In the genomic region with DNA sequence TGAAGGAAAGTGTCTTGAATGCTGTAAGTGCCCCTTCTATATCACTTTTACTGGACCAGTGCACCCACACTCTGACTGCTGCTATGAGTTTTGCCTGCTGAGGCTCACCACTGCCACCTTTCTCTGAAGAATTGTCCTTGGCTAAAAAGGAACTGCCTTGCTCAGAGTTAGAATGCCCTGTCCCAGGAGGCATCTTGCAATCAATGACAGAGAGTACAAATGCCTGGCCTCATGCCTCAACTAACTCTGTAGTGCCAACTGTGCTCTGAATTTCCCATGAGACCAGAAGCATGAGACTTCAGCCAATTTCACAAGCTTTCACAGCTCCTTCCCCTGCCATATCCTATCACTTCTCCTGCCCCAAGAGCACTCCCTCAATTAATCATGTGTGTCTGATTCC, we compare ENCODE assay signal across 14 cellular contexts.
A peak's percentile ranks its signal among the peaks of the same experiment; 100 is the strongest.
DNase-seq lines count a peak whose midpoint lies in the region; ATAC-seq and TF ChIP-seq lines count a peak whose summit lies in the region.
"Had no signal": no experiment of that assay in that cellular context is flagged by ENCODE, and none has a peak within 500 bp of the region (broad histone marks: within the 10 kb centered on the region; RNA-seq: fewer than 3 reads in every experiment).

No MANE protein-coding gene starts in this region.

- no peak overlapping the region for H3K14ac ChIP-seq in neuronal stem cell (ENCODE audit: low read length)

- no peak overlapping the region for H2BK120ac ChIP-seq in neuronal stem cell (ENCODE audit: low read depth, low read length)

- intact Hi-C loops in adrenal gland (cut with DNase I) = no loop called here
- intact Hi-C loops in left cardiac atrium (cut with DNase I) = loop anchor here in 1 of 2 donors (5.0 kb wide), 1 partner anchor 504 kb away; no protein-coding TSS in a partner anchor
- intact Hi-C loops in thyroid gland (cut with DNase I) = no loop called here

- H2AFZ ChIP-seq in neuronal stem cell (ENCODE audit: low read length) = no peak overlapping the region

- H3K27me3 ChIP-seq in adrenal gland (no peaks in the 10 kb centered on the region), thyroid gland (no peaks in the 10 kb centered on the region), neuronal stem cell (ENCODE audit: control insufficient read depth in 3 of 3, insufficient read depth in 3 of 3, low read depth in 1 of 3, low read length in 3 of 3) (no peaks in the 10 kb centered on the region)

- no peak for TF ChIP-seq POLR2A in adrenal gland (IDR thresholded peaks at IDR 0.05)
- TF ChIP-seq POLR2A in thyroid gland (IDR thresholded peaks at IDR 0.05) = no peak

- H3K9ac ChIP-seq in neuronal stem cell (ENCODE audit: low read depth, low read length, poor library complexity) = no peak overlapping the region

- H4K91ac ChIP-seq in neuronal stem cell (ENCODE audit: low read depth, low read length, poor library complexity) = no peak overlapping the region

- H4K8ac ChIP-seq in neuronal stem cell (ENCODE audit: low read depth, low read length) = no peak overlapping the region

- no peak overlapping the region for H3K27ac ChIP-seq in adrenal gland
- H3K27ac ChIP-seq in thyroid gland = no peak overlapping the region
- H3K27ac ChIP-seq in neuronal stem cell (replicated peaks; ENCODE audit: low read length) = no peak overlapping the region

- H3K4me2 ChIP-seq in neuronal stem cell (ENCODE audit: insufficient read depth, low read length, poor library complexity, severe bottlenecking) = no peak overlapping the region

- H2BK12ac ChIP-seq in neuronal stem cell (ENCODE audit: low read length) = no peak overlapping the region

- DNase-seq in DMS 273 (lab: John Stamatoyannopoulos, UW; ENCODE audit: unreplicated experiment) (peak; percentile 30), DMS 273 treated with DMSO at 0.1 percent for 48 hours (lab: John Stamatoyannopoulos, UW) (no peak), adrenal gland (peak in 4 of 7 donors; percentile 12 to 53 (median 26)), left cardiac atrium (peak; percentile 35), thyroid gland (peak; percentile 46 to 66), neuronal stem cell (ENCODE audit: low spot score) (no peak), LoVo (ENCODE audit: low spot score) (no peak)
- DNase-seq in activated T-cell treated with anti-CD3 and anti-CD28 coated beads, Interleukin-2, amount 50 U/mL, for 24 hours = no peak
- DNase-seq: 8988T; activated naive CD4-positive, alpha-beta T cell treated with Interleukin-2 at 50 U/mL for 16 hours; islet precursor cell; KG1; natural killer cell; T-helper 2 cell had no signal

- H3K18ac ChIP-seq in neuronal stem cell (ENCODE audit: low read length) = no peak overlapping the region

- no peaks in the 10 kb centered on the region for H3K4me1 Mint-ChIP-seq in activated T-cell treated with anti-CD3 and anti-CD28 coated beads, Interleukin-2, amount 50 U/mL, for 24 hours (ENCODE audit: low read depth)
- H3K4me1 Mint-ChIP-seq: natural killer cell had no signal

- no peak overlapping the region for H3K27ac Mint-ChIP-seq in activated T-cell treated with anti-CD3 and anti-CD28 coated beads, Interleukin-2, amount 50 U/mL, for 24 hours
- H3K27ac Mint-ChIP-seq: natural killer cell had no signal

- H3K36me3 ChIP-seq in adrenal gland (replicated peaks in 1 of 2) = no peaks in the 10 kb centered on the region
- H3K36me3 ChIP-seq in thyroid gland = no peaks in the 10 kb centered on the region
- H3K36me3 ChIP-seq in neuronal stem cell (replicated peaks in 1 of 2; ENCODE audit: control insufficient read depth in 2 of 2, insufficient read depth in 2 of 2, low read length in 2 of 2) = no peaks in the 10 kb centered on the region

- H2BK15ac ChIP-seq in neuronal stem cell (ENCODE audit: low read length) = no peak overlapping the region

- H3K4me1 ChIP-seq in adrenal gland (replicated peaks in 1 of 2) (no peaks in the 10 kb centered on the region), thyroid gland (peaks cover 0 to 5% of the 10 kb centered on the region in 2 donors), neuronal stem cell (ENCODE audit: control insufficient read depth in 2 of 2, insufficient read depth in 1 of 2, low read depth in 1 of 2, low read length in 2 of 2) (no peaks in the 10 kb centered on the region)

- TF ChIP-seq CTCF in adrenal gland (IDR thresholded peaks at IDR 0.05) (no peak), thyroid gland (IDR thresholded peaks at IDR 0.05) (peak in 3 of 6 experiments; percentile 14 to 35 (median 23))

- no peak overlapping the region for H2AK5ac ChIP-seq in neuronal stem cell (ENCODE audit: low read depth, low read length)

- no peaks in the 10 kb centered on the region for H3K9me3 ChIP-seq in adrenal gland (replicated peaks in 1 of 3)
- no peaks in the 10 kb centered on the region for H3K9me3 ChIP-seq in thyroid gland
- peaks cover 0 to 26% of the 10 kb centered on the region in 2 donors for H3K9me3 ChIP-seq in neuronal stem cell (replicated peaks in 1 of 2; ENCODE audit: control insufficient read depth in 2 of 2, insufficient read depth in 1 of 2, low read depth in 1 of 2, low read length in 2 of 2)

- H3K23ac ChIP-seq in neuronal stem cell (ENCODE audit: low read depth, low read length, poor library complexity) = no peak overlapping the region

- H3K4me3 ChIP-seq in adrenal gland = no peak overlapping the region
- H3K4me3 ChIP-seq in thyroid gland (replicated peaks in 1 of 3) = no peak overlapping the region
- H3K4me3 ChIP-seq in neuronal stem cell (ENCODE audit: low read length in 2 of 2) = no peak overlapping the region

- no peak overlapping the region for H3K4ac ChIP-seq in neuronal stem cell (ENCODE audit: low read length)

- peak; percentile 83 to 99 for ATAC-seq in left cardiac atrium
- ATAC-seq: natural killer cell had no signal

- H3K9me3 Mint-ChIP-seq in activated T-cell treated with anti-CD3 and anti-CD28 coated beads, Interleukin-2, amount 50 U/mL, for 24 hours = peaks cover 15% of the 10 kb centered on the region

- H3K36me3 Mint-ChIP-seq in activated T-cell treated with anti-CD3 and anti-CD28 coated beads, Interleukin-2, amount 50 U/mL, for 24 hours (ENCODE audit: low read depth) = no peaks in the 10 kb centered on the region
- H3K36me3 Mint-ChIP-seq: natural killer cell had no signal

- H3K27me3 Mint-ChIP-seq in activated T-cell treated with anti-CD3 and anti-CD28 coated beads, Interleukin-2, amount 50 U/mL, for 24 hours = no peaks in the 10 kb centered on the region

- no peak overlapping the region for H3K4me3 Mint-ChIP-seq in activated T-cell treated with anti-CD3 and anti-CD28 coated beads, Interleukin-2, amount 50 U/mL, for 24 hours
- H3K4me3 Mint-ChIP-seq: natural killer cell had no signal

- no peak overlapping the region for H2BK5ac ChIP-seq in neuronal stem cell (ENCODE audit: low read length)

- H3K79me1 ChIP-seq in neuronal stem cell (ENCODE audit: low read depth, low read length) = no peaks in the 10 kb centered on the region

Comparison
In these comparisons a context has a peak if more than half of its experiments do, and no peak if none do; other contexts are left out.
1. DNase-seq: peak in DMS 273 (single experiment), adrenal gland (4 of 7), left cardiac atrium (single experiment) and thyroid gland (2 of 2); none in DMS 273 treated with DMSO at 0.1 percent for 48 hours (single experiment), neuronal stem cell (single experiment), LoVo (single experiment) and activated T-cell treated with anti-CD3 and anti-CD28 coated beads, Interleukin-2, amount 50 U/mL, for 24 hours (single experiment).